18 cellular contexts compared by ENCODE assay signal in genomic region chr22:49515486-49515885, GRCh38.
DNase-seq lines count a peak whose midpoint lies in the region; ATAC-seq, FAIRE-seq and TF ChIP-seq lines count a peak whose summit lies in the region.
"Had no signal": no experiment of that assay in that cellular context is flagged by ENCODE, and none has a peak within 500 bp of the region (broad histone marks: within the 10 kb centered on the region; RNA-seq: fewer than 3 reads in every experiment).

No MANE protein-coding gene starts in this region.

- H3K27me3 ChIP-seq in GM12878 (replicated peaks in 1 of 2; ENCODE audit: control insufficient read depth in 2 of 2, insufficient read depth in 2 of 2, low read length in 1 of 2), result no peaks in the 10 kb centered on the region

- in situ Hi-C loops in GM12878 (cut with MboI), result no loop called here

- no peak for TF ChIP-seq EP300 in GM12878 (IDR thresholded peaks at IDR 0.05; ENCODE audit: borderline replicate concordance in 1 of 2, control insufficient read depth in 1 of 2, low read depth in 2 of 2, low read length in 2 of 2)

- H3K4me3 Mint-ChIP-seq in activated T-cell treated with anti-CD3 and anti-CD28 coated beads, Interleukin-2, amount 50 U/mL, for 24 hours, result no peak overlapping the region
- H3K4me3 Mint-ChIP-seq: CD4-positive, alpha-beta memory T cell had no signal

- POLR2A ChIA-PET in GM12878 (lab: Charles Lee), result no interaction called here

- no peak overlapping the region for H3K4me3 ChIP-seq in GM12878
- H3K4me3 ChIP-seq: thoracic aorta had no signal

- no peak overlapping the region for H3K27ac Mint-ChIP-seq in activated T-cell treated with anti-CD3 and anti-CD28 coated beads, Interleukin-2, amount 50 U/mL, for 24 hours
- H3K27ac Mint-ChIP-seq: CD4-positive, alpha-beta memory T cell had no signal

- no peaks in the 10 kb centered on the region for H4K20me1 ChIP-seq in GM12878 (ENCODE audit: control insufficient read depth, insufficient read depth)

- no peaks in the 10 kb centered on the region for H3K4me1 ChIP-seq in GM12878 (ENCODE audit: control insufficient read depth, insufficient read depth, low read length)

- H3K9ac ChIP-seq in GM12878 (ENCODE audit: control insufficient read depth, insufficient read depth, low read length), result no peak overlapping the region
- H3K9ac ChIP-seq: KMS-11 had no signal

- WGBS in GM12878 (ENCODE audit: insufficient coverage, insufficient replicate concordance, low lambda C conversion rate, missing lambda C conversion rate), result 85% methylated on average over 11 of the region's 11 CpGs

- H2AFZ ChIP-seq in GM12878 (ENCODE audit: control insufficient read depth, low read depth, low read length), result no peak overlapping the region

- no peaks in the 10 kb centered on the region for H3K79me2 ChIP-seq in GM12878 (ENCODE audit: control insufficient read depth, insufficient read depth, low read length)

- no peaks in the 10 kb centered on the region for H3K27me3 Mint-ChIP-seq in activated T-cell treated with anti-CD3 and anti-CD28 coated beads, Interleukin-2, amount 50 U/mL, for 24 hours
- H3K27me3 Mint-ChIP-seq: CD4-positive, alpha-beta memory T cell had no signal

- no TSS peak for BruUV-seq in GM12878 (replicated peaks; lab: Mats Ljungman, UMichigan)

- RAD21 ChIA-PET in GM12878 (lab: Charles Lee; ENCODE audit: unreplicated experiment), result no interaction called here

- TF ChIP-seq CTCF in GM12878 (IDR thresholded peaks at IDR 0.05 in 2 of 3, conservative IDR thresholded peaks at IDR 0.05 in 1 of 3; ENCODE audit: control insufficient read depth in 2 of 3, extremely low read depth in 1 of 3, insufficient read depth in 1 of 3, low read depth in 3 of 3, low read length in 3 of 3), result no peak
- no peak for TF ChIP-seq CTCF in GM10266 (IDR thresholded peaks at IDR 0.05; ENCODE audit: control insufficient read depth, insufficient read depth, low read depth, missing control alignments)

- H3K9me3 ChIP-seq in GM12878 (replicated peaks; ENCODE audit: control insufficient read depth, insufficient read depth, low read length), result peaks cover 6% of the 10 kb centered on the region

- TF ChIP-seq POLR2A in GM12878 (IDR thresholded peaks at IDR 0.05; ENCODE audit: low read depth, low read length), result no peak

- CTCF ChIA-PET in GM12878 (lab: Yijun Ruan, JAX), result no interaction called here

- FAIRE-seq in GM12878 (lab: Jason Lieb, UNC), result no peak

- no peak overlapping the region for H3K27ac ChIP-seq in GM12878 (ENCODE audit: control insufficient read depth, insufficient read depth)
- H3K27ac ChIP-seq: KMS-11, thoracic aorta had no signal

- ATAC-seq in GM12878, result no peak
- ATAC-seq: Right ventricle myocardium inferior had no signal

- SMC1A ChIA-PET in GM12878 (lab: Charles Lee; ENCODE audit: uncharacterized antibody, unreplicated experiment), result no interaction called here

- peak; percentile 18 for DNase-seq in activated T-cell treated with anti-CD3 and anti-CD28 coated beads, Interleukin-2, amount 50 U/mL, for 24 hours
- DNase-seq in activated T-cell treated with anti-CD3 and anti-CD28 coated beads, Interleukin-2, amount 50 U/mL, for 1 hour, result no peak
- peak; percentile 84 for DNase-seq in MV-4-11 (lab: John Stamatoyannopoulos, UW)
- no peak for DNase-seq in GM12878 (ENCODE audit: low read depth, low spot score)
- DNase-seq in nucleus accumbens (lab: John Stamatoyannopoulos, UW), result no peak
- DNase-seq in GM10266 (ENCODE audit: extremely low spot score), result no peak
- DNase-seq in HuH-7.5 (ENCODE audit: low spot score), result no peak
- DNase-seq in occipital lobe (lab: John Stamatoyannopoulos, UW), result no peak
- DNase-seq: ACHN; CD4-positive, alpha-beta memory T cell; DMS53; foreskin melanocyte; GOT3; NCI-H146; T-helper 2 cell had no signal

- peaks cover 22% of the 10 kb centered on the region for H3K4me1 Mint-ChIP-seq in activated T-cell treated with anti-CD3 and anti-CD28 coated beads, Interleukin-2, amount 50 U/mL, for 24 hours (ENCODE audit: low read depth)

- H3K4me2 ChIP-seq in GM12878 (ENCODE audit: control insufficient read depth, insufficient read depth), result no peak overlapping the region
- H3K4me2 ChIP-seq: KMS-11 had no signal

- H3K36me3 ChIP-seq in GM12878 (ENCODE audit: control insufficient read depth in 2 of 2, insufficient read depth in 2 of 2, low read length in 1 of 2), result 0 out of 4 replicates have a peak, but pooled peaks cover 0 to 1% of the 10 kb centered on the region in 2 experiments
- H3K36me3 ChIP-seq: thoracic aorta had no signal

- intact Hi-C loops in GM12878 (cut with micrococcal nuclease; ENCODE audit: unreplicated experiment), result no loop called here

- peaks cover 18% of the 10 kb centered on the region for H3K9me3 Mint-ChIP-seq in activated T-cell treated with anti-CD3 and anti-CD28 coated beads, Interleukin-2, amount 50 U/mL, for 24 hours

- no peak for TF ChIP-seq RAD21 in GM12878 (IDR thresholded peaks at IDR 0.05; ENCODE audit: insufficient read depth, low read depth, low read length)

- peaks cover 56% of the 10 kb centered on the region for H3K36me3 Mint-ChIP-seq in activated T-cell treated with anti-CD3 and anti-CD28 coated beads, Interleukin-2, amount 50 U/mL, for 24 hours (ENCODE audit: low read depth)

TF ChIP-seq in GM12878, 131 proteins besides CTCF, POLR2A, EP300 and RAD21:
- TF ChIP-seq STAT3 (IDR thresholded peaks at IDR 0.05; ENCODE audit: low read depth, low read length) (no peak), ESRRA (IDR thresholded peaks at IDR 0.05; ENCODE audit: low read length) (no peak)
- TF ChIP-seq, protein P1, sequence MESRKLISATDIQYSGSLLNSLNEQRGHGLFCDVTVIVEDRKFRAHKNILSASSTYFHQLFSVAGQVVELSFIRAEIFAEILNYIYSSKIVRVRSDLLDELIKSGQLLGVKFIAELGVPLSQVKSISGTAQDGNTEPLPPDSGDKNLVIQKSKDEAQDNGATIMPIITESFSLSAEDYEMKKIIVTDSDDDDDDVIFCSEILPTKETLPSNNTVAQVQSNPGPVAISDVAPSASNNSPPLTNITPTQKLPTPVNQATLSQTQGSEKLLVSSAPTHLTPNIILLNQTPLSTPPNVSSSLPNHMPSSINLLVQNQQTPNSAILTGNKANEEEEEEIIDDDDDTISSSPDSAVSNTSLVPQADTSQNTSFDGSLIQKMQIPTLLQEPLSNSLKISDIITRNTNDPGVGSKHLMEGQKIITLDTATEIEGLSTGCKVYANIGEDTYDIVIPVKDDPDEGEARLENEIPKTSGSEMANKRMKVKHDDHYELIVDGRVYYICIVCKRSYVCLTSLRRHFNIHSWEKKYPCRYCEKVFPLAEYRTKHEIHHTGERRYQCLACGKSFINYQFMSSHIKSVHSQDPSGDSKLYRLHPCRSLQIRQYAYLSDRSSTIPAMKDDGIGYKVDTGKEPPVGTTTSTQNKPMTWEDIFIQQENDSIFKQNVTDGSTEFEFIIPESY (IDR thresholded peaks at IDR 0.05), result 0 out of 2 replicates have a peak, but pooled peaks have one; percentile 21
TF ChIP-seq in GM12878: peak in this region for 1.

Comparison
In these comparisons a context has a peak if more than half of its experiments do, and no peak if none do; other contexts are left out.
1. DNase-seq: peak in activated T-cell treated with anti-CD3 and anti-CD28 coated beads, Interleukin-2, amount 50 U/mL, for 24 hours (single experiment) and MV-4-11 (single experiment); none in activated T-cell treated with anti-CD3 and anti-CD28 coated beads, Interleukin-2, amount 50 U/mL, for 1 hour (single experiment), GM12878 (single experiment), nucleus accumbens (0 of 56), GM10266 (single experiment), HuH-7.5 (single experiment) and occipital lobe (single experiment).